8 cellular contexts compared by ENCODE assay signal in the genomic region with DNA sequence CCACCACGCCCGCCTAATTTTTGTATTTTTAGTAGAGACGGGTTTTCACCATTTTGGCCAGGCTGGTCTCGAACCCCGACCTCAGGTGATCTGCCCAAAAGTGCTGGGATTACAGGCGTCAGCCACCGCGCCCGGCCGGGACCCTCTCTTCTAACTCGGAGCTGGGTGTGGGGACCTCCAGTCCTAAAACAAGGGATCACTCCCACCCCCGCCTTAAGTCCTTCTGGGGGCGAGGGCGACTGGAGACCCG. TPM values are rescaled to one million over a fixed set of nuclear protein-coding genes. Genes with fewer than 3 reads are reported as not detected.
DNase-seq lines count a peak whose midpoint lies in the region; ATAC-seq and TF ChIP-seq lines count a peak whose summit lies in the region.
"Not testable (repeated sequence)": the region's sequence is repeated elsewhere in the genome, so short reads cannot be mapped to it uniquely, and the experiment has no call there.

No MANE protein-coding gene starts in this region.

- peak overlapping the region; percentile 95 for H3K4me3 Mint-ChIP-seq in activated CD8-positive, alpha-beta T cell treated with anti-CD3 and anti-CD28 coated beads, Interleukin-2, amount 10 ng/mL, durations not matched to agents 7 days and 5 days
- peak overlapping the region; percentile 91 for H3K4me3 Mint-ChIP-seq in chondrocyte (ENCODE audit: unreplicated experiment)
- H3K4me3 Mint-ChIP-seq in naive thymus-derived CD4-positive, alpha-beta T cell, result peak overlapping the region; percentile 85 to 94 (median 89)
- H3K4me3 Mint-ChIP-seq in stimulated activated effector memory CD8-positive, alpha-beta T cell treated with anti-CD3 and anti-CD28 coated beads, Interleukin-12 subunit alpha, Interleukin-12 subunit beta, amount 100 ng/mL, for 72 hours, result peak overlapping the region; percentile 95

- H3K4me3 ChIP-seq in BJ (ENCODE audit: low read depth, low read length) (peak overlapping the region; percentile 63), H7 (ENCODE audit: insufficient read depth, low read depth, low read length) (peak overlapping the region; percentile 95), right cardiac atrium (ENCODE audit: low read length) (peak overlapping the region; percentile 73)
- peak overlapping the region; percentile 79 for H3K4me3 ChIP-seq in naive thymus-derived CD4-positive, alpha-beta T cell (ENCODE audit: low read length)

- not testable (repeated sequence) for DNase-seq in BJ (ENCODE audit: low read depth); H7; activated CD8-positive, alpha-beta T cell treated with anti-CD3 and anti-CD28 coated beads, Interleukin-2, amount 10 ng/mL, durations not matched to agents 7 days and 5 days; chondrocyte (ENCODE audit: low spot score); right cardiac atrium; naive thymus-derived CD4-positive, alpha-beta T cell; stimulated activated effector memory CD8-positive, alpha-beta T cell treated with anti-CD3 and anti-CD28 coated beads, Interleukin-12 subunit alpha, Interleukin-12 subunit beta, amount 100 ng/mL, for 72 hours (ENCODE audit: low spot score in 2 of 2)
- peak; percentile 55 for DNase-seq in NCI-H1694 (lab: John Stamatoyannopoulos, UW)

- TF ChIP-seq CTCF in BJ (IDR thresholded peaks at IDR 0.05; ENCODE audit: insufficient read depth, low read depth, low read length); chondrocyte (IDR thresholded peaks at IDR 0.05): not testable (repeated sequence)

- not testable (repeated sequence) for H3K9me3 Mint-ChIP-seq in activated CD8-positive, alpha-beta T cell treated with anti-CD3 and anti-CD28 coated beads, Interleukin-2, amount 10 ng/mL, durations not matched to agents 7 days and 5 days (ENCODE audit: insufficient read depth); chondrocyte (ENCODE audit: low read depth); naive thymus-derived CD4-positive, alpha-beta T cell; stimulated activated effector memory CD8-positive, alpha-beta T cell treated with anti-CD3 and anti-CD28 coated beads, Interleukin-12 subunit alpha, Interleukin-12 subunit beta, amount 100 ng/mL, for 72 hours

- H3K27me3 ChIP-seq in BJ (ENCODE audit: control insufficient read depth, insufficient read depth, low read length); H7 (ENCODE audit: control insufficient read depth, insufficient read depth, low read length); right cardiac atrium (ENCODE audit: control insufficient read depth, insufficient read depth); naive thymus-derived CD4-positive, alpha-beta T cell (ENCODE audit: control insufficient read depth in 2 of 2, insufficient read depth in 2 of 2, low read length in 2 of 2): not testable (repeated sequence)

- intact Hi-C loops in right cardiac atrium (cut with DNase I), result not testable (repeated sequence)
- intact Hi-C loops in naive thymus-derived CD4-positive, alpha-beta T cell (cut with micrococcal nuclease), result loop anchor here (1.0 to 10.0 kb wide), 9 partner anchors 41 to 1702 kb away; partner anchors contain the start of genes CARM1 (in 2 of the 2), CDC37 (in 1 of the 2), CDKN2D (in 1 of the 2) and FBXL12 (in 1 of the 2)

- H3K27ac Mint-ChIP-seq in activated CD8-positive, alpha-beta T cell treated with anti-CD3 and anti-CD28 coated beads, Interleukin-2, amount 10 ng/mL, durations not matched to agents 7 days and 5 days, result peak overlapping the region; percentile 99
- peak overlapping the region; percentile 99 for H3K27ac Mint-ChIP-seq in chondrocyte (ENCODE audit: unreplicated experiment)
- peak overlapping the region; percentile 82 to 99 (median 92) for H3K27ac Mint-ChIP-seq in naive thymus-derived CD4-positive, alpha-beta T cell
- peak overlapping the region; percentile 98 for H3K27ac Mint-ChIP-seq in stimulated activated effector memory CD8-positive, alpha-beta T cell treated with anti-CD3 and anti-CD28 coated beads, Interleukin-12 subunit alpha, Interleukin-12 subunit beta, amount 100 ng/mL, for 72 hours

- POLR2A ChIA-PET in BJ (lab: Charles Lee), result not testable (repeated sequence)
- POLR2A ChIA-PET in activated CD8-positive, alpha-beta T cell treated with anti-CD3 and anti-CD28 coated beads, Interleukin-2, amount 10 ng/mL, durations not matched to agents 7 days and 5 days (lab: Charles Lee), result interaction anchor here (0.6 to 4.2 kb wide), 14 partner anchors 11 to 1702 kb away, joined by 3 to 18 read pairs (median 4); partner anchors contain the start of genes SMARCA4 and SPC24
- POLR2A ChIA-PET in naive thymus-derived CD4-positive, alpha-beta T cell (lab: Charles Lee), result interaction anchor here (1.0 to 1.9 kb wide), 5 partner anchors 26 to 130 kb away, joined by 3 to 11 read pairs (median 5); no protein-coding TSS in a partner anchor

- CTCF ChIA-PET in BJ (lab: Yijun Ruan, JAX), result interaction anchor here (1.3 to 2.8 kb wide), 2 partner anchors 54 to 148 kb away, joined by 3 to 16 read pairs; no protein-coding TSS in a partner anchor
- CTCF ChIA-PET in activated CD8-positive, alpha-beta T cell treated with anti-CD3 and anti-CD28 coated beads, Interleukin-2, amount 10 ng/mL, durations not matched to agents 7 days and 5 days (lab: Charles Lee), result interaction anchor here (2.7 to 6.0 kb wide), 2 partner anchors 36 to 54 kb away, joined by 24 to 30 read pairs; no protein-coding TSS in a partner anchor
- CTCF ChIA-PET in naive thymus-derived CD4-positive, alpha-beta T cell (lab: Charles Lee), result interaction anchor here (0.8 to 9.1 kb wide), 2 partner anchors 25 to 54 kb away, joined by 3 to 44 read pairs; no protein-coding TSS in a partner anchor

- WGBS in right cardiac atrium, result under 1% methylated on average over 15 of the region's 15 CpGs

- H3K4me1 ChIP-seq in right cardiac atrium (ENCODE audit: control insufficient read depth, insufficient read depth, low read length), result not testable (repeated sequence)
- peaks cover 21 to 39% of the 10 kb centered on the region in 2 donors for H3K4me1 ChIP-seq in naive thymus-derived CD4-positive, alpha-beta T cell (ENCODE audit: control insufficient read depth in 2 of 2, insufficient read depth in 2 of 2, low read length in 2 of 2)

- peaks cover 40% of the 10 kb centered on the region for H3K36me3 Mint-ChIP-seq in activated CD8-positive, alpha-beta T cell treated with anti-CD3 and anti-CD28 coated beads, Interleukin-2, amount 10 ng/mL, durations not matched to agents 7 days and 5 days (ENCODE audit: low read depth)
- not testable (repeated sequence) for H3K36me3 Mint-ChIP-seq in chondrocyte (ENCODE audit: low read depth)
- H3K36me3 Mint-ChIP-seq in naive thymus-derived CD4-positive, alpha-beta T cell, result peaks cover 0 to 23% (median 2%) of the 10 kb centered on the region in 5 donors
- peaks cover 54% of the 10 kb centered on the region for H3K36me3 Mint-ChIP-seq in stimulated activated effector memory CD8-positive, alpha-beta T cell treated with anti-CD3 and anti-CD28 coated beads, Interleukin-12 subunit alpha, Interleukin-12 subunit beta, amount 100 ng/mL, for 72 hours

- H3K27ac ChIP-seq in right cardiac atrium (ENCODE audit: low read length), result peak overlapping the region; percentile 98
- H3K27ac ChIP-seq in naive thymus-derived CD4-positive, alpha-beta T cell (ENCODE audit: low read depth, low read length), result peak overlapping the region; percentile 89

- H3K9me3 ChIP-seq in right cardiac atrium (ENCODE audit: control insufficient read depth, low read length); naive thymus-derived CD4-positive, alpha-beta T cell (ENCODE audit: control insufficient read depth in 2 of 3, low read length in 3 of 3): not testable (repeated sequence)

- not testable (repeated sequence) for ATAC-seq in activated CD8-positive, alpha-beta T cell treated with anti-CD3 and anti-CD28 coated beads, Interleukin-2, amount 10 ng/mL, durations not matched to agents 7 days and 5 days; right cardiac atrium; naive thymus-derived CD4-positive, alpha-beta T cell
- peak; percentile 5 for ATAC-seq in stimulated activated effector memory CD8-positive, alpha-beta T cell treated with anti-CD3 and anti-CD28 coated beads, Interleukin-12 subunit alpha, Interleukin-12 subunit beta, amount 100 ng/mL, for 72 hours

- H3K4me1 Mint-ChIP-seq in activated CD8-positive, alpha-beta T cell treated with anti-CD3 and anti-CD28 coated beads, Interleukin-2, amount 10 ng/mL, durations not matched to agents 7 days and 5 days (ENCODE audit: low read depth), result peaks cover 49% of the 10 kb centered on the region
- H3K4me1 Mint-ChIP-seq in chondrocyte (ENCODE audit: low read depth), result peaks cover 67% of the 10 kb centered on the region
- peaks cover 11 to 51% (median 42%) of the 10 kb centered on the region in 7 donors for H3K4me1 Mint-ChIP-seq in naive thymus-derived CD4-positive, alpha-beta T cell
- peaks cover 36% of the 10 kb centered on the region for H3K4me1 Mint-ChIP-seq in stimulated activated effector memory CD8-positive, alpha-beta T cell treated with anti-CD3 and anti-CD28 coated beads, Interleukin-12 subunit alpha, Interleukin-12 subunit beta, amount 100 ng/mL, for 72 hours

- not testable (repeated sequence) for H3K27me3 Mint-ChIP-seq in activated CD8-positive, alpha-beta T cell treated with anti-CD3 and anti-CD28 coated beads, Interleukin-2, amount 10 ng/mL, durations not matched to agents 7 days and 5 days (ENCODE audit: low read depth); chondrocyte (ENCODE audit: low read depth); naive thymus-derived CD4-positive, alpha-beta T cell

- not testable (repeated sequence) for H3K36me3 ChIP-seq in BJ (ENCODE audit: control insufficient read depth, insufficient read depth, low read length); naive thymus-derived CD4-positive, alpha-beta T cell (ENCODE audit: control insufficient read depth in 2 of 3, insufficient read depth in 3 of 3, low read length in 3 of 3)
- peaks cover 17% of the 10 kb centered on the region for H3K36me3 ChIP-seq in H7 (replicated peaks; ENCODE audit: control insufficient read depth, insufficient read depth, low read length)

RNA-seq across cellular contexts. Expression of gene LDLR, which starts 0.7 kb away (rescaled TPM):
- polyA plus RNA-seq in BJ (2011; rRNA removed), result 20.2 and 60.0 TPM in 2 replicates
- 32.4 and 35.5 TPM in 2 replicates for polyA minus RNA-seq in BJ (2011; rRNA and poly(A)+ RNA removed)
- 144 and 158 TPM in 2 replicates for total RNA-seq in H7 (2014; rRNA removed; shearing (Covaris generic))
- total RNA-seq in activated CD8-positive, alpha-beta T cell treated with anti-CD3 and anti-CD28 coated beads, Interleukin-2, amount 10 ng/mL, durations not matched to agents 7 days and 5 days, result 100 to 1,000 TPM; 117 to 123 TPM
- total RNA-seq in chondrocyte, result 76.8 to 121 TPM (median 117 TPM) in 3 replicates
- total RNA-seq in right cardiac atrium, result 100 to 1,000 TPM in 1 of 4 donors, 10 to 100 TPM in 2, 1 to 10 TPM in 1; 7.6 to 101 (median 21.6) TPM
- 19.3 TPM for polyA plus RNA-seq in right cardiac atrium
- total RNA-seq in naive thymus-derived CD4-positive, alpha-beta T cell, result 10 to 100 TPM; 29.1 to 90.3 (median 39.0) TPM
- polyA plus RNA-seq in naive thymus-derived CD4-positive, alpha-beta T cell, result 1 to 10 TPM; 5.5 to 7.0 TPM
